ENCODE assay signal across 1 cellular context in the genomic region with DNA sequence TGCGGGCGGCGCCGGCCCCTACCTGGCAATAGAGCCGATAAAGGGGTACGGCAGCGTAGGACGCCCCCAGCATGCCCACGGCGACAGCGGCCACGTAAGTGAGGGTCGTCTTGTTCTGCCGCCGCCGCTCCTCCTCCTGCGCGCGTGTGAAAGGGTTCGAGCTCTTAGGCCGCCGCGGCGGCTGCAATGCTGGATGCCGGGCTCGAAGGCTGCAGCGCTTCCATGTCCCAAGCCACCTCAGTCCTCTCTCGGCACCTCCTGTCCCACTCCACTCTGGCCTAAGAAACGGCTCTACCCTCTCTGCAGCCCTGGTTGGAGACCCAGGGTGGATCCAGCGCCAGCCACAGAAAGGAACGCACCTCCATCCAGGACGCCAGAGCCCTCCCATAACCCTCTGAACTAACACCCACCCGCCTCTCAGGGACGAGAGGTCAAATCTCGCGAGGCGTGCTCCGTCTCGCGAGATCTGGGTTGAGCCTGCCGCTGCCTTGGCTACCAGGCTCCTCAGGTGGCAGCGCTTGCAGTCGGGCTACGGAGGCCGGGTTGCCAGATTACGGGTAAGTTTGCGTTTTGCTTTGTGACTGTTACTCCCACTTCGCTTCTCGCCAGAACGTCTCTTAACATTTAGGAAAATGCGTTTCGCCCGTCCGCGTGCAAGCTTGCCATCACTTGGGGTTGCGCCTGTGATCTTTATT.
TF ChIP-seq lines count a peak whose summit lies in the region.

Gene COX11 (minus strand): TSS at position 396 of the 695 bp plus-strand sequence. CDS start 8 bp downstream, at position 388.
Gene STXBP4 (plus strand): TSS at position 507 of the 695 bp plus-strand sequence. CDS start 17,455 bp downstream, outside the sequence.

TF ChIP-seq in HepG2, 621 proteins besides CTCF, POLR2A, EP300 and RAD21 (continued from another document and continues in another):
- 0 out of 2 replicates have a peak, but pooled peaks have one; percentile 83 for TF ChIP-seq ZNF30 (CRISPR knock-in tag; IDR thresholded peaks at IDR 0.05)
- TF ChIP-seq ZNF792 (CRISPR knock-in tag; IDR thresholded peaks at IDR 0.05) = peak; percentile 22
- TF ChIP-seq, protein P1, sequence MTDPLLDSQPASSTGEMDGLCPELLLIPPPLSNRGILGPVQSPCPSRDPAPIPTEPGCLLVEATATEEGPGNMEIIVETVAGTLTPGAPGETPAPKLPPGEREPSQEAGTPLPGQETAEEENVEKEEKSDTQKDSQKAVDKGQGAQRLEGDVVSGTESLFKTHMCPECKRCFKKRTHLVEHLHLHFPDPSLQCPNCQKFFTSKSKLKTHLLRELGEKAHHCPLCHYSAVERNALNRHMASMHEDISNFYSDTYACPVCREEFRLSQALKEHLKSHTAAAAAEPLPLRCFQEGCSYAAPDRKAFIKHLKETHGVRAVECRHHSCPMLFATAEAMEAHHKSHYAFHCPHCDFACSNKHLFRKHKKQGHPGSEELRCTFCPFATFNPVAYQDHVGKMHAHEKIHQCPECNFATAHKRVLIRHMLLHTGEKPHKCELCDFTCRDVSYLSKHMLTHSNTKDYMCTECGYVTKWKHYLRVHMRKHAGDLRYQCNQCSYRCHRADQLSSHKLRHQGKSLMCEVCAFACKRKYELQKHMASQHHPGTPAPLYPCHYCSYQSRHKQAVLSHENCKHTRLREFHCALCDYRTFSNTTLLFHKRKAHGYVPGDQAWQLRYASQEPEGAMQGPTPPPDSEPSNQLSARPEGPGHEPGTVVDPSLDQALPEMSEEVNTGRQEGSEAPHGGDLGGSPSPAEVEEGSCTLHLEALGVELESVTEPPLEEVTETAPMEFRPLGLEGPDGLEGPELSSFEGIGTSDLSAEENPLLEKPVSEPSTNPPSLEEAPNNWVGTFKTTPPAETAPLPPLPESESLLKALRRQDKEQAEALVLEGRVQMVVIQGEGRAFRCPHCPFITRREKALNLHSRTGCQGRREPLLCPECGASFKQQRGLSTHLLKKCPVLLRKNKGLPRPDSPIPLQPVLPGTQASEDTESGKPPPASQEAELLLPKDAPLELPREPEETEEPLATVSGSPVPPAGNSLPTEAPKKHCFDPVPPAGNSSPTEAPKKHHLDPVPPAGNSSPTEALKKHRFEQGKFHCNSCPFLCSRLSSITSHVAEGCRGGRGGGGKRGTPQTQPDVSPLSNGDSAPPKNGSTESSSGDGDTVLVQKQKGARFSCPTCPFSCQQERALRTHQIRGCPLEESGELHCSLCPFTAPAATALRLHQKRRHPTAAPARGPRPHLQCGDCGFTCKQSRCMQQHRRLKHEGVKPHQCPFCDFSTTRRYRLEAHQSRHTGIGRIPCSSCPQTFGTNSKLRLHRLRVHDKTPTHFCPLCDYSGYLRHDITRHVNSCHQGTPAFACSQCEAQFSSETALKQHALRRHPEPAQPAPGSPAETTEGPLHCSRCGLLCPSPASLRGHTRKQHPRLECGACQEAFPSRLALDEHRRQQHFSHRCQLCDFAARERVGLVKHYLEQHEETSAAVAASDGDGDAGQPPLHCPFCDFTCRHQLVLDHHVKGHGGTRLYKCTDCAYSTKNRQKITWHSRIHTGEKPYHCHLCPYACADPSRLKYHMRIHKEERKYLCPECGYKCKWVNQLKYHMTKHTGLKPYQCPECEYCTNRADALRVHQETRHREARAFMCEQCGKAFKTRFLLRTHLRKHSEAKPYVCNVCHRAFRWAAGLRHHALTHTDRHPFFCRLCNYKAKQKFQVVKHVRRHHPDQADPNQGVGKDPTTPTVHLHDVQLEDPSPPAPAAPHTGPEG (CRISPR knock-in tag; IDR thresholded peaks at IDR 0.05) = peak; percentile 87
- TF ChIP-seq, protein P2, sequence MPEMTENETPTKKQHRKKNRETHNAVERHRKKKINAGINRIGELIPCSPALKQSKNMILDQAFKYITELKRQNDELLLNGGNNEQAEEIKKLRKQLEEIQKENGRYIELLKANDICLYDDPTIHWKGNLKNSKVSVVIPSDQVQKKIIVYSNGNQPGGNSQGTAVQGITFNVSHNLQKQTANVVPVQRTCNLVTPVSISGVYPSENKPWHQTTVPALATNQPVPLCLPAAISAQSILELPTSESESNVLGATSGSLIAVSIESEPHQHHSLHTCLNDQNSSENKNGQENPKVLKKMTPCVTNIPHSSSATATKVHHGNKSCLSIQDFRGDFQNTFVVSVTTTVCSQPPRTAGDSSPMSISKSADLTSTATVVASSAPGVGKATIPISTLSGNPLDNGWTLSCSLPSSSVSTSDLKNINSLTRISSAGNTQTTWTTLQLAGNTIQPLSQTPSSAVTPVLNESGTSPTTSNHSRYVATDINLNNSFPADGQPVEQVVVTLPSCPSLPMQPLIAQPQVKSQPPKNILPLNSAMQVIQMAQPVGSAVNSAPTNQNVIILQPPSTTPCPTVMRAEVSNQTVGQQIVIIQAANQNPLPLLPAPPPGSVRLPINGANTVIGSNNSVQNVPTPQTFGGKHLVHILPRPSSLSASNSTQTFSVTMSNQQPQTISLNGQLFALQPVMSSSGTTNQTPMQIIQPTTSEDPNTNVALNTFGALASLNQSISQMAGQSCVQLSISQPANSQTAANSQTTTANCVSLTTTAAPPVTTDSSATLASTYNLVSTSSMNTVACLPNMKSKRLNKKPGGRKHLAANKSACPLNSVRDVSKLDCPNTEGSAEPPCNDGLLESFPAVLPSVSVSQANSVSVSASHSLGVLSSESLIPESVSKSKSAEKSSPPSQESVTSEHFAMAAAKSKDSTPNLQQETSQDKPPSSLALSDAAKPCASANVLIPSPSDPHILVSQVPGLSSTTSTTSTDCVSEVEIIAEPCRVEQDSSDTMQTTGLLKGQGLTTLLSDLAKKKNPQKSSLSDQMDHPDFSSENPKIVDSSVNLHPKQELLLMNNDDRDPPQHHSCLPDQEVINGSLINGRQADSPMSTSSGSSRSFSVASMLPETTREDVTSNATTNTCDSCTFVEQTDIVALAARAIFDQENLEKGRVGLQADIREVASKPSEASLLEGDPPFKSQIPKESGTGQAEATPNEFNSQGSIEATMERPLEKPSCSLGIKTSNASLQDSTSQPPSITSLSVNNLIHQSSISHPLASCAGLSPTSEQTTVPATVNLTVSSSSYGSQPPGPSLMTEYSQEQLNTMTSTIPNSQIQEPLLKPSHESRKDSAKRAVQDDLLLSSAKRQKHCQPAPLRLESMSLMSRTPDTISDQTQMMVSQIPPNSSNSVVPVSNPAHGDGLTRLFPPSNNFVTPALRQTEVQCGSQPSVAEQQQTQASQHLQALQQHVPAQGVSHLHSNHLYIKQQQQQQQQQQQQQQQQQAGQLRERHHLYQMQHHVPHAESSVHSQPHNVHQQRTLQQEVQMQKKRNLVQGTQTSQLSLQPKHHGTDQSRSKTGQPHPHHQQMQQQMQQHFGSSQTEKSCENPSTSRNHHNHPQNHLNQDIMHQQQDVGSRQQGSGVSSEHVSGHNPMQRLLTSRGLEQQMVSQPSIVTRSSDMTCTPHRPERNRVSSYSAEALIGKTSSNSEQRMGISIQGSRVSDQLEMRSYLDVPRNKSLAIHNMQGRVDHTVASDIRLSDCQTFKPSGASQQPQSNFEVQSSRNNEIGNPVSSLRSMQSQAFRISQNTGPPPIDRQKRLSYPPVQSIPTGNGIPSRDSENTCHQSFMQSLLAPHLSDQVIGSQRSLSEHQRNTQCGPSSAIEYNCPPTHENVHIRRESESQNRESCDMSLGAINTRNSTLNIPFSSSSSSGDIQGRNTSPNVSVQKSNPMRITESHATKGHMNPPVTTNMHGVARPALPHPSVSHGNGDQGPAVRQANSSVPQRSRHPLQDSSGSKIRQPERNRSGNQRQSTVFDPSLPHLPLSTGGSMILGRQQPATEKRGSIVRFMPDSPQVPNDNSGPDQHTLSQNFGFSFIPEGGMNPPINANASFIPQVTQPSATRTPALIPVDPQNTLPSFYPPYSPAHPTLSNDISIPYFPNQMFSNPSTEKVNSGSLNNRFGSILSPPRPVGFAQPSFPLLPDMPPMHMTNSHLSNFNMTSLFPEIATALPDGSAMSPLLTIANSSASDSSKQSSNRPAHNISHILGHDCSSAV (CRISPR knock-in tag; IDR thresholded peaks at IDR 0.05; ENCODE audit: borderline replicate concordance) = peak; percentile 80; the same call in 1 of the 2 replicates
- TF ChIP-seq JDP2 (CRISPR knock-in tag; IDR thresholded peaks at IDR 0.05; ENCODE audit: borderline replicate concordance) = no peak
- peak; percentile 89; the same call in 1 of the 2 replicates for TF ChIP-seq BORCS8-MEF2B (CRISPR knock-in tag; IDR thresholded peaks at IDR 0.05)
- TF ChIP-seq, protein P3, sequence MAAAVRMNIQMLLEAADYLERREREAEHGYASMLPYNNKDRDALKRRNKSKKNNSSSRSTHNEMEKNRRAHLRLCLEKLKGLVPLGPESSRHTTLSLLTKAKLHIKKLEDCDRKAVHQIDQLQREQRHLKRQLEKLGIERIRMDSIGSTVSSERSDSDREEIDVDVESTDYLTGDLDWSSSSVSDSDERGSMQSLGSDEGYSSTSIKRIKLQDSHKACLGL (CRISPR knock-in tag; IDR thresholded peaks at IDR 0.05) = no peak; the same call in 1 of the 2 replicates
- peak; percentile 80 for TF ChIP-seq GATAD2A (CRISPR knock-in tag; IDR thresholded peaks at IDR 0.05)
- TF ChIP-seq, protein P4, sequence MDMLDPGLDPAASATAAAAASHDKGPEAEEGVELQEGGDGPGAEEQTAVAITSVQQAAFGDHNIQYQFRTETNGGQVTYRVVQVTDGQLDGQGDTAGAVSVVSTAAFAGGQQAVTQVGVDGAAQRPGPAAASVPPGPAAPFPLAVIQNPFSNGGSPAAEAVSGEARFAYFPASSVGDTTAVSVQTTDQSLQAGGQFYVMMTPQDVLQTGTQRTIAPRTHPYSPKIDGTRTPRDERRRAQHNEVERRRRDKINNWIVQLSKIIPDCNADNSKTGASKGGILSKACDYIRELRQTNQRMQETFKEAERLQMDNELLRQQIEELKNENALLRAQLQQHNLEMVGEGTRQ (IDR thresholded peaks at IDR 0.05; ENCODE audit: low read depth, low read length) = no peak
- TF ChIP-seq, protein P4 (CRISPR knock-in tag; IDR thresholded peaks at IDR 0.05; ENCODE audit: borderline replicate concordance) = no peak; the same call in 1 of the 2 replicates
- TF ChIP-seq FIP1L1 (IDR thresholded peaks at IDR 0.05; ENCODE audit: borderline replicate concordance, insufficient read depth, low read depth, low read length) = no peak
- TF ChIP-seq NFIB (CRISPR knock-in tag; IDR thresholded peaks at IDR 0.05; ENCODE audit: borderline replicate concordance) = no peak; the same call in 1 of the 2 replicates
- peak; percentile 15; the same call in 1 of the 2 replicates for TF ChIP-seq ATAD3A (CRISPR knock-in tag; IDR thresholded peaks at IDR 0.05)
- TF ChIP-seq TEAD2 (CRISPR knock-in tag; IDR thresholded peaks at IDR 0.05) = 0 out of 2 replicates have a peak, but pooled peaks have one; percentile 5
- TF ChIP-seq PHB2 (IDR thresholded peaks at IDR 0.05; ENCODE audit: partially characterized antibody) = no peak
- peak; percentile 69; the same call in 1 of the 2 replicates for TF ChIP-seq TOPORS (CRISPR knock-in tag; IDR thresholded peaks at IDR 0.05)
- peak; percentile 42 for TF ChIP-seq TBL1XR1 (IDR thresholded peaks at IDR 0.05; ENCODE audit: borderline replicate concordance, low read length, partially characterized antibody)
- TF ChIP-seq SIX4 (CRISPR knock-in tag; IDR thresholded peaks at IDR 0.05) = peak; percentile 79
- TF ChIP-seq ZNF770 (CRISPR knock-in tag; IDR thresholded peaks at IDR 0.05) = peak; percentile 48; the same call in 1 of the 2 replicates
- TF ChIP-seq, protein P5, sequence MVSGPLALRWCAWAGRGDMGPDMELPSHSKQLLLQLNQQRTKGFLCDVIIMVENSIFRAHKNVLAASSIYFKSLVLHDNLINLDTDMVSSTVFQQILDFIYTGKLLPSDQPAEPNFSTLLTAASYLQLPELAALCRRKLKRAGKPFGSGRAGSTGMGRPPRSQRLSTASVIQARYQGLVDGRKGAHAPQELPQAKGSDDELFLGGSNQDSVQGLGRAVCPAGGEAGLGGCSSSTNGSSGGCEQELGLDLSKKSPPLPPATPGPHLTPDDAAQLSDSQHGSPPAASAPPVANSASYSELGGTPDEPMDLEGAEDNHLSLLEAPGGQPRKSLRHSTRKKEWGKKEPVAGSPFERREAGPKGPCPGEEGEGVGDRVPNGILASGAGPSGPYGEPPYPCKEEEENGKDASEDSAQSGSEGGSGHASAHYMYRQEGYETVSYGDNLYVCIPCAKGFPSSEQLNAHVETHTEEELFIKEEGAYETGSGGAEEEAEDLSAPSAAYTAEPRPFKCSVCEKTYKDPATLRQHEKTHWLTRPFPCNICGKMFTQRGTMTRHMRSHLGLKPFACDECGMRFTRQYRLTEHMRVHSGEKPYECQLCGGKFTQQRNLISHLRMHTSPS (CRISPR knock-in tag; IDR thresholded peaks at IDR 0.05; ENCODE audit: low read depth) = peak; percentile 20; the same call in 1 of the 2 replicates
- no peak for TF ChIP-seq ZSCAN12 (CRISPR knock-in tag; IDR thresholded peaks at IDR 0.05)
- TF ChIP-seq ZNF441 (CRISPR knock-in tag; IDR thresholded peaks at IDR 0.05; ENCODE audit: borderline replicate concordance) = no peak; the same call in 1 of the 2 replicates
- TF ChIP-seq, protein P6, sequence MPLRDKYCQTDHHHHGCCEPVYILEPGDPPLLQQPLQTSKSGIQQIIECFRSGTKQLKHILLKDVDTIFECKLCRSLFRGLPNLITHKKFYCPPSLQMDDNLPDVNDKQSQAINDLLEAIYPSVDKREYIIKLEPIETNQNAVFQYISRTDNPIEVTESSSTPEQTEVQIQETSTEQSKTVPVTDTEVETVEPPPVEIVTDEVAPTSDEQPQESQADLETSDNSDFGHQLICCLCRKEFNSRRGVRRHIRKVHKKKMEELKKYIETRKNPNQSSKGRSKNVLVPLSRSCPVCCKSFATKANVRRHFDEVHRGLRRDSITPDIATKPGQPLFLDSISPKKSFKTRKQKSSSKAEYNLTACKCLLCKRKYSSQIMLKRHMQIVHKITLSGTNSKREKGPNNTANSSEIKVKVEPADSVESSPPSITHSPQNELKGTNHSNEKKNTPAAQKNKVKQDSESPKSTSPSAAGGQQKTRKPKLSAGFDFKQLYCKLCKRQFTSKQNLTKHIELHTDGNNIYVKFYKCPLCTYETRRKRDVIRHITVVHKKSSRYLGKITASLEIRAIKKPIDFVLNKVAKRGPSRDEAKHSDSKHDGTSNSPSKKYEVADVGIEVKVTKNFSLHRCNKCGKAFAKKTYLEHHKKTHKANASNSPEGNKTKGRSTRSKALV (CRISPR knock-in tag; IDR thresholded peaks at IDR 0.05) = no peak; the same call in 1 of the 2 replicates
- TF ChIP-seq ELF1 (CRISPR knock-in tag; IDR thresholded peaks at IDR 0.05) = peak; percentile 38; the same call in 1 of the 2 replicates
- TF ChIP-seq ZBTB42 (CRISPR knock-in tag; IDR thresholded peaks at IDR 0.05) = no peak; the same call in 1 of the 2 replicates
